In the genomic region with DNA sequence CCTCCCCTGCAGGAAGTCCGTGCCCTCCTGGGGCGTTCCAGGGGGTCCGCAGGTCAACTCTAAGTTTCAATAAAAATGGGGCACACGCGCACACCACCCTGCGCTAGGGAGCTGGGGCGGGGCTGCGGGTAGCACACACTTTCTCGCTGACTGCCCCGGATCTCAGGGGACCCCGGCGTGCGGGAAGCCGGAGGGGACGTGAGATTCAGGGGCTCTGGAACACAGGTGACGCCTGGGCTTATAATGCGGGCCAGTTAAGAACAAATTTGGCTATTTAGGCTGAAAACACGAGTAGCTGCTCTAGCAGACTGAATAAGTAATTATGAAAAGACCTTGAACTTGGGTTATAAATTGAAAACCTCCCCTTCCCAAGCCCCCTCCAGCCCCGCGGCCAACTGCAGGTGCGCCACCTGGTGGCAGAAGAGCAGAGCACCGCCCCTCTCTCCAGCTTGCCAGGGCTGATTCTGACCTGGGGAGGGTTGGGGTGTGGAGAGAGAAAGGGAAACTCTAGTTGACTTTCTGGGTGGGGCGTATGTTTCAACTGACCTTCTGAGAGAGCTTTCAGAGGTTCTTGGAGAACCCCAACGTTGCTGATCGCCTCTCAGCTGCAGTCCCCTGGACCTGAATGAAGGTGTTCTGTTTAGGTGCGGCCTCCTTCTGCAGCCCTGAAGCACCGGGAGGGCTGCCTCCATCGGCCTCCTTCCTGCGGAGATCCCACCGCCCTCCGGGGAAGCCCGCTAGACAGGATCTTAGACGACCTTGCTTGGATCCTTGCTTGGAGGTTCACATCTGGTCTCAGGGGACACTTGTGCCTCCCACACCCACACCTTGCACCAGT, we compare ENCODE assay signal across 7 cellular contexts.
DNase-seq lines count a peak whose midpoint lies in the region; ATAC-seq, FAIRE-seq and TF ChIP-seq lines count a peak whose summit lies in the region.

No MANE protein-coding gene starts in this region.

- H3K9ac ChIP-seq in smooth muscle cell (ENCODE audit: low read depth): no peak overlapping the region

- H3K9me2 ChIP-seq in OCI-LY7 (ENCODE audit: insufficient read depth, low read length): no peaks in the 10 kb centered on the region

- POLR2A ChIA-PET in OCI-LY7 (lab: Charles Lee): no interaction called here

- no peaks in the 10 kb centered on the region for H3F3A ChIP-seq in smooth muscle cell (ENCODE audit: low read depth)

- CTCF ChIA-PET in OCI-LY7 (lab: Charles Lee; ENCODE audit: unreplicated experiment): no interaction called here

- no peak overlapping the region for H3K4me2 ChIP-seq in OCI-LY7 (ENCODE audit: low read length)
- H3K4me2 ChIP-seq in smooth muscle cell: no peak overlapping the region

- peak; percentile 59 for ATAC-seq in HG03025 (IDR thresholded peaks at IDR 0.05; ENCODE audit: low FRiP score, unreplicated experiment)
- no peak for ATAC-seq in HG02840 (IDR thresholded peaks at IDR 0.05; ENCODE audit: low FRiP score, unreplicated experiment)

- H3K27ac ChIP-seq in OCI-LY7 (ENCODE audit: low read depth, low read length, poor library complexity, severe bottlenecking): no peak overlapping the region
- H3K27ac ChIP-seq in left ventricle myocardium inferior (replicated peaks): no peak overlapping the region
- no peak overlapping the region for H3K27ac ChIP-seq in smooth muscle cell (ENCODE audit: low read depth)

- peak; percentile 97 for TF ChIP-seq CTCF in OCI-LY7 (conservative IDR thresholded peaks at IDR 0.05; ENCODE audit: low read length)
- peak; percentile 92 for TF ChIP-seq CTCF in left ventricle myocardium inferior (IDR thresholded peaks at IDR 0.05; ENCODE audit: borderline replicate concordance)
- TF ChIP-seq CTCF in smooth muscle cell (IDR thresholded peaks at IDR 0.05; ENCODE audit: borderline replicate concordance, insufficient read depth, poor library complexity, severe bottlenecking): peak; percentile 96

- FAIRE-seq in GM18507 (lab: Jason Lieb, UNC): peak; percentile 67

- no peaks in the 10 kb centered on the region for H3K36me3 ChIP-seq in OCI-LY7 (ENCODE audit: insufficient read depth, low read length)
- peaks cover 16% of the 10 kb centered on the region for H3K36me3 ChIP-seq in left ventricle myocardium inferior
- no peaks in the 10 kb centered on the region for H3K36me3 ChIP-seq in smooth muscle cell (ENCODE audit: low read depth)

- H3K79me2 ChIP-seq in OCI-LY7 (ENCODE audit: insufficient read depth, low read depth, low read length) (no peaks in the 10 kb centered on the region), smooth muscle cell (ENCODE audit: low read depth) (no peaks in the 10 kb centered on the region)

- H3K9me3 ChIP-seq in OCI-LY7 (ENCODE audit: low read length) (no peaks in the 10 kb centered on the region), left ventricle myocardium inferior (replicated peaks) (no peaks in the 10 kb centered on the region), smooth muscle cell (replicated peaks; ENCODE audit: low read depth) (no peaks in the 10 kb centered on the region)

- H4K20me1 ChIP-seq in OCI-LY7 (ENCODE audit: insufficient read depth, low read length): no peaks in the 10 kb centered on the region
- no peaks in the 10 kb centered on the region for H4K20me1 ChIP-seq in smooth muscle cell (ENCODE audit: low read depth)

- 47% methylated on average over 33 of the region's 33 CpGs for WGBS in smooth muscle cell (ENCODE audit: low lambda C conversion rate)

- H3K4me1 ChIP-seq in OCI-LY7 (ENCODE audit: insufficient read depth, low read length, poor library complexity, severe bottlenecking): no peaks in the 10 kb centered on the region
- H3K4me1 ChIP-seq in left ventricle myocardium inferior: peaks cover 25% of the 10 kb centered on the region
- no peaks in the 10 kb centered on the region for H3K4me1 ChIP-seq in smooth muscle cell (ENCODE audit: low read depth)

- intact Hi-C loops in OCI-LY7 (cut with micrococcal nuclease; ENCODE audit: unreplicated experiment) (no loop called here), left ventricle myocardium inferior (cut with micrococcal nuclease) (no loop called here)

- no peak overlapping the region for H2AFZ ChIP-seq in OCI-LY7 (ENCODE audit: low read length)
- no peak overlapping the region for H2AFZ ChIP-seq in smooth muscle cell (ENCODE audit: low read depth)

- DNase-seq in GM18507 (ENCODE audit: extremely low spot score, insufficient read length, low read depth) (no peak), OCI-LY7 (ENCODE audit: low spot score) (peak; percentile 44), left ventricle myocardium inferior (no peak), smooth muscle cell (lab: John Stamatoyannopoulos, UW; ENCODE audit: unreplicated experiment) (no peak)
- DNase-seq in activated effector memory CD4-positive, alpha-beta T cell treated with anti-CD3 and anti-CD28 coated beads, Interleukin-2, amount 50 U/mL, for 16 hours: peak; percentile 86

- H3K4me3 ChIP-seq in OCI-LY7 (ENCODE audit: low read depth, low read length, poor library complexity, severe bottlenecking) (no peak overlapping the region), left ventricle myocardium inferior (peak overlapping the region; percentile 10), smooth muscle cell (no peak overlapping the region)

- H3K27me3 ChIP-seq in left ventricle myocardium inferior (ENCODE audit: low read depth) (peaks cover 19% of the 10 kb centered on the region), smooth muscle cell (ENCODE audit: low read depth) (no peaks in the 10 kb centered on the region)

- BruUV-seq in OCI-LY7 (replicated peaks; lab: Mats Ljungman, UMichigan): no TSS peak

Comparison
In these comparisons a context has a peak if more than half of its experiments do, and no peak if none do; other contexts are left out.
1. DNase-seq: peak in OCI-LY7 (single experiment) and activated effector memory CD4-positive, alpha-beta T cell treated with anti-CD3 and anti-CD28 coated beads, Interleukin-2, amount 50 U/mL, for 16 hours (single experiment); none in GM18507 (single experiment), left ventricle myocardium inferior (single experiment) and smooth muscle cell (single experiment).
2. Peak in every context shown above with its lines, with median percentiles within 50 percentile points of each other: CTCF ChIP-seq.